ENCODE assay signal across 28 cellular contexts in genomic region chr10:64201936-64202335, GRCh38.
"Had no signal": no experiment of that assay in that cellular context is flagged by ENCODE, and none has a peak within 500 bp of the region (broad histone marks: within the 10 kb centered on the region; RNA-seq: fewer than 3 reads in every experiment).

No MANE protein-coding gene starts in this region.

- H3K9me3 ChIP-seq: ovary, psoas muscle, right lobe of liver, spleen, suprapubic skin, testis, tibial artery, transverse colon, upper lobe of right lung, uterus had no signal

- H3K4me3 ChIP-seq: neural progenitor cell, ovary, psoas muscle, right lobe of liver, skin epidermis, smooth muscle cell, spleen, suprapubic skin, testis, tibial artery, transverse colon, upper lobe of right lung, uterus had no signal

- ATAC-seq: natural killer cell; psoas muscle; right cardiac atrium; right lobe of liver; stimulated activated memory B cell treated with anti-CD40 and anti-IgM and Interleukin-4, amounts not matched to agents 10 μg/mL and 1 μg/mL and 100 μg/mL, for 72 hours; stimulated activated naive CD8-positive, alpha-beta T cell treated with anti-CD3 and anti-CD28 coated beads, Interleukin-15, amount 100 ng/mL, for 72 hours; stimulated activated naive CD8-positive, alpha-beta T cell treated with anti-CD3 and anti-CD28 coated beads, Interleukin-15, Interleukin-2, amounts not matched to agents 100 U/mL and 50 U/mL, for 24 hours; upper lobe of right lung had no signal

- H3K4me1 ChIP-seq: neural progenitor cell, parathyroid adenoma, psoas muscle, right lobe of liver, spleen, suprapubic skin, testis, transverse colon, upper lobe of right lung, uterus had no signal

- H3K36me3 ChIP-seq: neural progenitor cell, ovary, right lobe of liver, spleen, suprapubic skin, tibial artery, transverse colon, upper lobe of right lung, uterus had no signal

- DNase-seq: natural killer cell; occipital lobe; ovary; posterior cingulate gyrus; psoas muscle; right cardiac atrium; right lobe of liver; spleen; stimulated activated CD4-positive, alpha-beta T cell treated with anti-CD3 and anti-CD28 coated beads, Interleukin-12 subunit alpha, Interleukin-12 subunit beta, amount 100 ng/mL, for 4 hours; stimulated activated CD4-positive, alpha-beta T cell treated with anti-CD3 and anti-CD28 coated beads, Interleukin-1b, Interleukin-23, amount 100 ng/mL, for 48 hours; stimulated activated CD4-positive, alpha-beta T cell treated with anti-CD3 and anti-CD28 coated beads, Interleukin-4, amount 100 ng/mL, for 1 hour; stimulated activated CD4-positive, alpha-beta T cell treated with anti-CD3 and anti-CD28 coated beads, Interleukin-4, amount 100 ng/mL, for 4 hours; stimulated activated CD8-positive, alpha-beta memory T cell treated with anti-CD3 and anti-CD28 coated beads, Interleukin-4, amount 100 ng/mL, for 48 hours; stimulated activated naive CD4-positive, alpha-beta T cell; stimulated activated naive CD8-positive, alpha-beta T cell treated with anti-CD3 and anti-CD28 coated beads, Interleukin-15, amount 100 ng/mL, for 72 hours; stimulated activated naive CD8-positive, alpha-beta T cell treated with anti-CD3 and anti-CD28 coated beads, Interleukin-15, Interleukin-2, amounts not matched to agents 100 U/mL and 50 U/mL, for 24 hours; substantia nigra; testis; tibial artery; transverse colon; upper lobe of right lung; uterus had no signal
